ENCODE assay signal across 15 cellular contexts in genomic region chr22:40965936-40966557, GRCh38. TPM values are rescaled to one million over a fixed set of nuclear protein-coding genes. Genes with fewer than 3 reads are reported as not detected.
DNase-seq lines count a peak whose midpoint lies in the region; ATAC-seq and TF ChIP-seq lines count a peak whose summit lies in the region.
"Had no signal": no experiment of that assay in that cellular context is flagged by ENCODE, and none has a peak within 500 bp of the region (broad histone marks: within the 10 kb centered on the region; RNA-seq: fewer than 3 reads in every experiment).

No MANE protein-coding gene starts in this region.

- H3K27ac Mint-ChIP-seq in activated naive CD4-positive, alpha-beta T cell treated with anti-CD3 and anti-CD28 coated beads, Interleukin-2, amount 50 U/mL, for 72 hours, result peak overlapping the region; percentile 11 to 95

- H3K9ac ChIP-seq in Loucy (ENCODE audit: low read depth, low read length, poor library complexity, severe bottlenecking), result no peak overlapping the region

- peak overlapping the region; percentile 34 for H3K4me2 ChIP-seq in DOHH2 (ENCODE audit: low read length)
- peak overlapping the region; percentile 2 for H3K4me2 ChIP-seq in Loucy (ENCODE audit: low read depth, low read length, poor library complexity, severe bottlenecking)

- H3K36me3 ChIP-seq in DOHH2 (ENCODE audit: control insufficient read depth, low read length), result peaks cover 87% of the 10 kb centered on the region
- H3K36me3 ChIP-seq in Loucy (ENCODE audit: insufficient read depth, low read length), result peaks cover 65% of the 10 kb centered on the region; the same call in 1 of the 2 replicates
- H3K36me3 ChIP-seq in neutrophil, result peaks cover 29% of the 10 kb centered on the region

- peaks cover 4 to 19% of the 10 kb centered on the region in 2 donors for H3K36me3 Mint-ChIP-seq in activated naive CD4-positive, alpha-beta T cell treated with anti-CD3 and anti-CD28 coated beads, Interleukin-2, amount 50 U/mL, for 72 hours

- no peaks in the 10 kb centered on the region for H4K20me1 ChIP-seq in DOHH2 (ENCODE audit: control insufficient read depth, insufficient read depth, low read depth, low read length)
- H4K20me1 ChIP-seq in Loucy (ENCODE audit: insufficient read depth, low read length, poor library complexity, severe bottlenecking), result no peaks in the 10 kb centered on the region

- H3K27ac ChIP-seq in DOHH2 (ENCODE audit: low read depth, low read length) (no peak overlapping the region), neutrophil (peak overlapping the region; percentile 73)

- H3K27me3 ChIP-seq in DOHH2 (ENCODE audit: control insufficient read depth, low read length), result no peaks in the 10 kb centered on the region
- H3K27me3 ChIP-seq in Loucy (ENCODE audit: insufficient read depth, low read length, poor library complexity, severe bottlenecking), result no peaks in the 10 kb centered on the region
- no peaks in the 10 kb centered on the region for H3K27me3 ChIP-seq in neutrophil

- H3K79me2 ChIP-seq in DOHH2 (ENCODE audit: control insufficient read depth, low read length) (peaks cover 38% of the 10 kb centered on the region), Loucy (ENCODE audit: insufficient read depth, low read length) (peaks cover 5% of the 10 kb centered on the region; the same call in 1 of the 2 replicates)

- peaks cover 20% of the 10 kb centered on the region for H3K4me1 ChIP-seq in DOHH2 (ENCODE audit: control insufficient read depth, low read length)
- H3K4me1 ChIP-seq in Loucy (ENCODE audit: insufficient read depth, low read length, poor library complexity, severe bottlenecking), result no peaks in the 10 kb centered on the region
- H3K4me1 ChIP-seq in neutrophil (ENCODE audit: control insufficient read depth in 1 of 2, insufficient read depth in 1 of 2, low read depth in 1 of 2, low read length in 1 of 2), result peaks cover 23 to 24% of the 10 kb centered on the region in 2 experiments

- H3K4me3 ChIP-seq in DOHH2 (ENCODE audit: low read length), result no peak overlapping the region
- H3K4me3 ChIP-seq in Loucy (ENCODE audit: low read length, poor library complexity, severe bottlenecking), result no peak overlapping the region
- no peak overlapping the region for H3K4me3 ChIP-seq in neutrophil (ENCODE audit: low read depth in 1 of 2, low read length in 1 of 2)

- no peak for ATAC-seq in activated naive CD4-positive, alpha-beta T cell treated with anti-CD3 and anti-CD28 coated beads, Interleukin-2, amount 50 U/mL, for 72 hours
- ATAC-seq in HG03097 (IDR thresholded peaks at IDR 0.05; ENCODE audit: low FRiP score, unreplicated experiment), result no peak
- ATAC-seq in HG03378 (IDR thresholded peaks at IDR 0.05; ENCODE audit: unreplicated experiment), result no peak
- ATAC-seq: HCT116 had no signal

- H3K9me3 ChIP-seq in DOHH2 (ENCODE audit: control insufficient read depth, insufficient read depth, low read length) (no peaks in the 10 kb centered on the region), Loucy (ENCODE audit: insufficient read depth, low read depth, low read length) (no peaks in the 10 kb centered on the region), neutrophil (no peaks in the 10 kb centered on the region)

- H2AFZ ChIP-seq in Loucy (ENCODE audit: low read length), result no peak overlapping the region

- H3K9me2 ChIP-seq in DOHH2 (replicated peaks; ENCODE audit: control insufficient read depth, low read length) (no peaks in the 10 kb centered on the region), Loucy (replicated peaks; ENCODE audit: low read depth, low read length) (no peaks in the 10 kb centered on the region)

- DNase-seq in activated naive CD4-positive, alpha-beta T cell treated with anti-CD3 and anti-CD28 coated beads, Interleukin-2, amount 50 U/mL, for 72 hours (ENCODE audit: low spot score in 2 of 2), result no peak
- no peak for DNase-seq in NCI-H2081 treated with DMSO at 0.1 percent for 48 hours (lab: John Stamatoyannopoulos, UW)
- DNase-seq: CD8-positive, alpha-beta memory T cell; effector CD4-positive, alpha-beta T cell; foreskin fibroblast; kidney; NCI-H1092; NCI-H446; T1000 had no signal

- TF ChIP-seq CTCF in DOHH2 (IDR thresholded peaks at IDR 0.05; ENCODE audit: low read depth, low read length, poor library complexity, severe bottlenecking) (no peak), Loucy (conservative IDR thresholded peaks at IDR 0.05; ENCODE audit: low read length) (no peak), neutrophil (IDR thresholded peaks at IDR 0.05) (no peak)

- no peaks in the 10 kb centered on the region for H3K9me3 Mint-ChIP-seq in activated naive CD4-positive, alpha-beta T cell treated with anti-CD3 and anti-CD28 coated beads, Interleukin-2, amount 50 U/mL, for 72 hours

- H3F3A ChIP-seq in DOHH2 (ENCODE audit: control insufficient read depth, insufficient read depth), result peaks cover 5% of the 10 kb centered on the region; the same call in 1 of the 2 replicates
- no peaks in the 10 kb centered on the region for H3F3A ChIP-seq in Loucy (ENCODE audit: low read depth)

RNA-seq across cellular contexts. Expression of gene RBX1, which starts 14.9 kb away (rescaled TPM):
- 10 to 100 TPM; 59.1 to 99.9 TPM for total RNA-seq in activated naive CD4-positive, alpha-beta T cell treated with anti-CD3 and anti-CD28 coated beads, Interleukin-2, amount 50 U/mL, for 72 hours
